ENCODE assay signal across 1 cellular context in genomic region chr16:50642349-50642748, GRCh38.
TF ChIP-seq lines count a peak whose summit lies in the region.

No MANE protein-coding gene starts in this region.

TF ChIP-seq in HepG2, 621 proteins besides CTCF, POLR2A, EP300 and RAD21 (continues in another document):
- no peak for TF ChIP-seq SUZ12 (IDR thresholded peaks at IDR 0.05; ENCODE audit: low read depth, low read length)
- TF ChIP-seq SNAPC2 (CRISPR knock-in tag; IDR thresholded peaks at IDR 0.05): no peak
- TF ChIP-seq, protein P1, sequence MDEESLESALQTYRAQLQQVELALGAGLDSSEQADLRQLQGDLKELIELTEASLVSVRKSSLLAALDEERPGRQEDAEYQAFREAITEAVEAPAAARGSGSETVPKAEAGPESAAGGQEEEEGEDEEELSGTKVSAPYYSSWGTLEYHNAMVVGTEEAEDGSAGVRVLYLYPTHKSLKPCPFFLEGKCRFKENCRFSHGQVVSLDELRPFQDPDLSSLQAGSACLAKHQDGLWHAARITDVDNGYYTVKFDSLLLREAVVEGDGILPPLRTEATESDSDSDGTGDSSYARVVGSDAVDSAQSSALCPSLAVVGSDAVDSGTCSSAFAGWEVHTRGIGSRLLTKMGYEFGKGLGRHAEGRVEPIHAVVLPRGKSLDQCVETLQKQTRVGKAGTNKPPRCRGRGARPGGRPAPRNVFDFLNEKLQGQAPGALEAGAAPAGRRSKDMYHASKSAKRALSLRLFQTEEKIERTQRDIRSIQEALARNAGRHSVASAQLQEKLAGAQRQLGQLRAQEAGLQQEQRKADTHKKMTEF (CRISPR knock-in tag; IDR thresholded peaks at IDR 0.05): no peak
- no peak for TF ChIP-seq KAT7 (CRISPR knock-in tag; IDR thresholded peaks at IDR 0.05; ENCODE audit: borderline replicate concordance)
- no peak for TF ChIP-seq MAFK (conservative IDR thresholded peaks at IDR 0.05 in 1 of 2, IDR thresholded peaks at IDR 0.05 in 1 of 2; ENCODE audit: low read length in 2 of 2)
- no peak for TF ChIP-seq CBX5 (CRISPR knock-in tag; IDR thresholded peaks at IDR 0.05; ENCODE audit: borderline replicate concordance)
- TF ChIP-seq RBM22 (optimal IDR thresholded peaks at IDR 0.05; ENCODE audit: low read length): no peak
- no peak for TF ChIP-seq FOXM1 (CRISPR knock-in tag; IDR thresholded peaks at IDR 0.05)
- no peak for TF ChIP-seq REPIN1 (CRISPR knock-in tag; IDR thresholded peaks at IDR 0.05; ENCODE audit: borderline replicate concordance, low read depth)
- TF ChIP-seq HMG20B (CRISPR knock-in tag; conservative IDR thresholded peaks at IDR 0.05): no peak
- peak; percentile 62 for TF ChIP-seq FOSL2 (CRISPR knock-in tag; IDR thresholded peaks at IDR 0.05)
- no peak for TF ChIP-seq HOXD1 (CRISPR knock-in tag; IDR thresholded peaks at IDR 0.05)
- TF ChIP-seq ATAD3A (CRISPR knock-in tag; IDR thresholded peaks at IDR 0.05): no peak
- no peak for TF ChIP-seq MLXIP (CRISPR knock-in tag; IDR thresholded peaks at IDR 0.05; ENCODE audit: borderline replicate concordance)
- TF ChIP-seq DMTF1 (CRISPR knock-in tag; IDR thresholded peaks at IDR 0.05): no peak
- TF ChIP-seq PLRG1 (conservative IDR thresholded peaks at IDR 0.05): no peak
- TF ChIP-seq ZNF670 (CRISPR knock-in tag; IDR thresholded peaks at IDR 0.05; ENCODE audit: borderline replicate concordance): no peak
- peak; percentile 44; the same call in 1 of the 2 replicates for TF ChIP-seq HNF4A (CRISPR knock-in tag; IDR thresholded peaks at IDR 0.05)
- no peak for TF ChIP-seq TBX2 (CRISPR knock-in tag; IDR thresholded peaks at IDR 0.05; ENCODE audit: borderline replicate concordance)
- TF ChIP-seq ELF4 (CRISPR knock-in tag; IDR thresholded peaks at IDR 0.05; ENCODE audit: borderline replicate concordance): no peak
- no peak for TF ChIP-seq HMGXB4 (CRISPR knock-in tag; IDR thresholded peaks at IDR 0.05; ENCODE audit: borderline replicate concordance in 1 of 2, low read depth in 1 of 2)
- TF ChIP-seq, protein P2, sequence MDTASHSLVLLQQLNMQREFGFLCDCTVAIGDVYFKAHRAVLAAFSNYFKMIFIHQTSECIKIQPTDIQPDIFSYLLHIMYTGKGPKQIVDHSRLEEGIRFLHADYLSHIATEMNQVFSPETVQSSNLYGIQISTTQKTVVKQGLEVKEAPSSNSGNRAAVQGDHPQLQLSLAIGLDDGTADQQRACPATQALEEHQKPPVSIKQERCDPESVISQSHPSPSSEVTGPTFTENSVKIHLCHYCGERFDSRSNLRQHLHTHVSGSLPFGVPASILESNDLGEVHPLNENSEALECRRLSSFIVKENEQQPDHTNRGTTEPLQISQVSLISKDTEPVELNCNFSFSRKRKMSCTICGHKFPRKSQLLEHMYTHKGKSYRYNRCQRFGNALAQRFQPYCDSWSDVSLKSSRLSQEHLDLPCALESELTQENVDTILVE (CRISPR knock-in tag; IDR thresholded peaks at IDR 0.05): no peak
- TF ChIP-seq MIXL1 (CRISPR knock-in tag; IDR thresholded peaks at IDR 0.05): no peak
- no peak for TF ChIP-seq ELK4 (CRISPR knock-in tag; IDR thresholded peaks at IDR 0.05; ENCODE audit: borderline replicate concordance)
- no peak for TF ChIP-seq FOXA1 (IDR thresholded peaks at IDR 0.05)
- no peak for TF ChIP-seq FOXA1 (CRISPR knock-in tag; IDR thresholded peaks at IDR 0.05)
- TF ChIP-seq, protein P3, sequence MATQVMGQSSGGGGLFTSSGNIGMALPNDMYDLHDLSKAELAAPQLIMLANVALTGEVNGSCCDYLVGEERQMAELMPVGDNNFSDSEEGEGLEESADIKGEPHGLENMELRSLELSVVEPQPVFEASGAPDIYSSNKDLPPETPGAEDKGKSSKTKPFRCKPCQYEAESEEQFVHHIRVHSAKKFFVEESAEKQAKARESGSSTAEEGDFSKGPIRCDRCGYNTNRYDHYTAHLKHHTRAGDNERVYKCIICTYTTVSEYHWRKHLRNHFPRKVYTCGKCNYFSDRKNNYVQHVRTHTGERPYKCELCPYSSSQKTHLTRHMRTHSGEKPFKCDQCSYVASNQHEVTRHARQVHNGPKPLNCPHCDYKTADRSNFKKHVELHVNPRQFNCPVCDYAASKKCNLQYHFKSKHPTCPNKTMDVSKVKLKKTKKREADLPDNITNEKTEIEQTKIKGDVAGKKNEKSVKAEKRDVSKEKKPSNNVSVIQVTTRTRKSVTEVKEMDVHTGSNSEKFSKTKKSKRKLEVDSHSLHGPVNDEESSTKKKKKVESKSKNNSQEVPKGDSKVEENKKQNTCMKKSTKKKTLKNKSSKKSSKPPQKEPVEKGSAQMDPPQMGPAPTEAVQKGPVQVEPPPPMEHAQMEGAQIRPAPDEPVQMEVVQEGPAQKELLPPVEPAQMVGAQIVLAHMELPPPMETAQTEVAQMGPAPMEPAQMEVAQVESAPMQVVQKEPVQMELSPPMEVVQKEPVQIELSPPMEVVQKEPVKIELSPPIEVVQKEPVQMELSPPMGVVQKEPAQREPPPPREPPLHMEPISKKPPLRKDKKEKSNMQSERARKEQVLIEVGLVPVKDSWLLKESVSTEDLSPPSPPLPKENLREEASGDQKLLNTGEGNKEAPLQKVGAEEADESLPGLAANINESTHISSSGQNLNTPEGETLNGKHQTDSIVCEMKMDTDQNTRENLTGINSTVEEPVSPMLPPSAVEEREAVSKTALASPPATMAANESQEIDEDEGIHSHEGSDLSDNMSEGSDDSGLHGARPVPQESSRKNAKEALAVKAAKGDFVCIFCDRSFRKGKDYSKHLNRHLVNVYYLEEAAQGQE (IDR thresholded peaks at IDR 0.05; ENCODE audit: borderline replicate concordance in 1 of 2, low read depth in 1 of 2, low read length in 2 of 2): no peak
- 0 out of 2 replicates have a peak, but pooled peaks have one; percentile 24 for TF ChIP-seq ZNF468 (CRISPR knock-in tag; IDR thresholded peaks at IDR 0.05)
- no peak for TF ChIP-seq ZNF570 (CRISPR knock-in tag; IDR thresholded peaks at IDR 0.05; ENCODE audit: borderline replicate concordance)
- TF ChIP-seq ZNF207 (IDR thresholded peaks at IDR 0.05; ENCODE audit: borderline replicate concordance): no peak
- TF ChIP-seq ZNF678 (CRISPR knock-in tag; IDR thresholded peaks at IDR 0.05): no peak
- no peak; the same call in 1 of the 2 replicates for TF ChIP-seq NR2C2 (CRISPR knock-in tag; IDR thresholded peaks at IDR 0.05; ENCODE audit: borderline replicate concordance)
- TF ChIP-seq MXI1 (IDR thresholded peaks at IDR 0.05; ENCODE audit: borderline replicate concordance, low read depth, low read length): 0 out of 3 replicates have a peak, but pooled peaks have one; percentile 30
- TF ChIP-seq SIN3B (IDR thresholded peaks at IDR 0.05; ENCODE audit: low read length): no peak
- TF ChIP-seq SMAD1 (CRISPR knock-in tag; IDR thresholded peaks at IDR 0.05; ENCODE audit: borderline replicate concordance, low read depth): no peak
- TF ChIP-seq JUND (CRISPR knock-in tag; IDR thresholded peaks at IDR 0.05): no peak
- no peak for TF ChIP-seq ISX (CRISPR knock-in tag; conservative IDR thresholded peaks at IDR 0.05)
- no peak for TF ChIP-seq ZNF224 (CRISPR knock-in tag; IDR thresholded peaks at IDR 0.05)
- 0 out of 2 replicates have a peak, but pooled peaks have one; percentile 13 for TF ChIP-seq KAT8 (CRISPR knock-in tag; IDR thresholded peaks at IDR 0.05)
- TF ChIP-seq PPARG (CRISPR knock-in tag; conservative IDR thresholded peaks at IDR 0.05): no peak
- TF ChIP-seq SAFB2 (CRISPR knock-in tag; IDR thresholded peaks at IDR 0.05; ENCODE audit: borderline replicate concordance, low read depth): no peak
- no peak for TF ChIP-seq ZNF792 (CRISPR knock-in tag; IDR thresholded peaks at IDR 0.05)
- TF ChIP-seq ZFP1 (CRISPR knock-in tag; IDR thresholded peaks at IDR 0.05): no peak
- TF ChIP-seq, protein P4, sequence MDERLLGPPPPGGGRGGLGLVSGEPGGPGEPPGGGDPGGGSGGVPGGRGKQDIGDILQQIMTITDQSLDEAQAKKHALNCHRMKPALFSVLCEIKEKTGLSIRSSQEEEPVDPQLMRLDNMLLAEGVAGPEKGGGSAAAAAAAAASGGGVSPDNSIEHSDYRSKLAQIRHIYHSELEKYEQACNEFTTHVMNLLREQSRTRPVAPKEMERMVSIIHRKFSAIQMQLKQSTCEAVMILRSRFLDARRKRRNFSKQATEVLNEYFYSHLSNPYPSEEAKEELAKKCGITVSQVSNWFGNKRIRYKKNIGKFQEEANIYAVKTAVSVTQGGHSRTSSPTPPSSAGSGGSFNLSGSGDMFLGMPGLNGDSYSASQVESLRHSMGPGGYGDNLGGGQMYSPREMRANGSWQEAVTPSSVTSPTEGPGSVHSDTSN (CRISPR knock-in tag; IDR thresholded peaks at IDR 0.05): no peak
- no peak for TF ChIP-seq ZNF331 (CRISPR knock-in tag; IDR thresholded peaks at IDR 0.05)
- no peak for TF ChIP-seq RXRA (CRISPR knock-in tag; IDR thresholded peaks at IDR 0.05)
- TF ChIP-seq SIN3A (IDR thresholded peaks at IDR 0.05; ENCODE audit: borderline replicate concordance, low read depth, low read length): 0 out of 2 replicates have a peak, but pooled peaks have one; percentile 8
- no peak for TF ChIP-seq JDP2 (CRISPR knock-in tag; IDR thresholded peaks at IDR 0.05; ENCODE audit: borderline replicate concordance)
- no peak for TF ChIP-seq ZBTB21 (CRISPR knock-in tag; IDR thresholded peaks at IDR 0.05)
- TF ChIP-seq HOXA7 (CRISPR knock-in tag; IDR thresholded peaks at IDR 0.05): no peak
- no peak for TF ChIP-seq STAT5B (CRISPR knock-in tag; IDR thresholded peaks at IDR 0.05)
- TF ChIP-seq ZNF281 (CRISPR knock-in tag; IDR thresholded peaks at IDR 0.05; ENCODE audit: borderline replicate concordance): no peak
